8 cellular contexts compared by ENCODE assay signal in the genomic region with DNA sequence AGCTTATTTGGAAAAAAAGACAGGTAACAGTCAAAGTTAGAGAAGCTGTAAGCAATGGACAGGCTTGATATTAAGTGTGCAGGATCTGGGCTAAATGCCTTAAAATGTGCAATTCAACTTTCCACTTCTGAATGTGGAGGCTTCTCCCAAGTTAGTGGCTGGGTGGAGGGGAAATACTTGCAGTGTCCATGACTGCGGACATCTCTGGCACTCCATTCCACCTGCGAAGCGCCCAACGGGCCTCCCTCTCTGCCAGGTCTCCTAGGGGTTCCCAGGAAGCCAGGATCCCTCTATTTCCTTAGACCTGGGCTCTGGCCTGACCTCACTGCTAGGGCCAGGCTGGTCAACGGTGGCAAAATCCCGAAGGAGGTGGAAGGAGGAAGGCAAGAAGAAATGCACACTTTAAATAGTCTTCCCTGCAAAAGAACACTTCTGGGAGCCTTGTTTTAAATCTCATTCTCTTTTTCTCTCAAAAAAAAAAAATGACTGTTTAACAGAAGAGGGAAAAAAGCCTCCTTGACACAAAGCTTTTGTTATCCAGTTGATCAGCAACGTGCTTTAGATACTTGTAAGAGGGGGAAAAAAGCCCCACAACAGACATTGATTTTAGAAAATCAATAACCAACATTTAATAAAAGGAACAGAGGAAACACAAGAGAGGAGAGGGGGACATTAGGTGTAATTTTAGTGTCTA. TPM values are rescaled to one million over a fixed set of nuclear protein-coding genes. Genes with fewer than 3 reads are reported as not detected.
DNase-seq lines count a peak whose midpoint lies in the region; ATAC-seq, FAIRE-seq and TF ChIP-seq lines count a peak whose summit lies in the region.

No MANE protein-coding gene starts in this region.

- dilution Hi-C loops in endothelial cell of umbilical vein (cut with MboI; ENCODE audit: extremely low pct_ligation_motif_present, low sequenced_read_pairs) = loop anchor here (25.0 kb wide), 1 partner anchor 153 kb away; no protein-coding TSS in a partner anchor

- H3K36me3 ChIP-seq in ACC112 (ENCODE audit: insufficient read depth, low read length) (no peaks in the 10 kb centered on the region), endothelial cell of umbilical vein (ENCODE audit: control insufficient read depth in 2 of 2, extremely low read depth in 1 of 2, insufficient read depth in 2 of 2, low read length in 2 of 2) (no peaks in the 10 kb centered on the region)

- no peaks in the 10 kb centered on the region for H3K9me3 Mint-ChIP-seq in nephron progenitor cell

- no peak for DNase-seq in NB4 (ENCODE audit: low read depth)
- DNase-seq in endothelial cell of umbilical vein (ENCODE audit: low read depth, low spot score) = peak; percentile 47
- no peak for DNase-seq in nephron progenitor cell
- DNase-seq in RPMI8226 = no peak
- no peak for DNase-seq in DMS79 (lab: John Stamatoyannopoulos, UW)
- no peak for DNase-seq in GM10266 (ENCODE audit: extremely low spot score)

- peaks cover 38% of the 10 kb centered on the region for H3K4me1 ChIP-seq in ACC112 (ENCODE audit: control insufficient read depth, insufficient read depth, low read length, unreplicated experiment)
- H3K4me1 ChIP-seq in endothelial cell of umbilical vein (ENCODE audit: control insufficient read depth, extremely low read depth, insufficient read depth, low read length) = peaks cover 57% of the 10 kb centered on the region

- CTCF ChIA-PET in endothelial cell of umbilical vein (lab: Charles Lee) = interaction anchor here (0.8 to 1.8 kb wide), 2 partner anchors 183 to 1238 kb away, joined by 3 to 5 read pairs; a partner anchor contains a TSS

- H3K4me1 Mint-ChIP-seq in nephron progenitor cell = peaks cover 59% of the 10 kb centered on the region

- ATAC-seq in HG03565 (IDR thresholded peaks at IDR 0.05; ENCODE audit: unreplicated experiment) = no peak

- H3K27me3 Mint-ChIP-seq in nephron progenitor cell (ENCODE audit: low read depth, poor library complexity) = no peaks in the 10 kb centered on the region

- peak overlapping the region; percentile 93 for H3K4me3 Mint-ChIP-seq in nephron progenitor cell

- intact Hi-C loops in endothelial cell of umbilical vein (cut with micrococcal nuclease) = loop anchor here (1.0 to 10.0 kb wide), 8 partner anchors 56 to 1800 kb away; no protein-coding TSS in a partner anchor

- peak overlapping the region; percentile 99 for H3K9ac ChIP-seq in endothelial cell of umbilical vein (replicated peaks; ENCODE audit: extremely low read depth, insufficient read depth, low read length)

- H3K4me2 ChIP-seq in endothelial cell of umbilical vein (ENCODE audit: insufficient read depth, low read length) = peak overlapping the region; percentile 71

- TF ChIP-seq CTCF in NB4 (IDR thresholded peaks at IDR 0.05; ENCODE audit: low read depth, low read length) (no peak), endothelial cell of umbilical vein (IDR thresholded peaks at IDR 0.05; ENCODE audit: extremely low read depth in 1 of 2, insufficient read depth in 1 of 2, low read depth in 1 of 2, low read length in 2 of 2) (no peak), nephron progenitor cell (IDR thresholded peaks at IDR 0.05) (no peak), GM10266 (IDR thresholded peaks at IDR 0.05; ENCODE audit: control insufficient read depth, insufficient read depth, low read depth, missing control alignments) (no peak)

- no peaks in the 10 kb centered on the region for H3K9me3 ChIP-seq in endothelial cell of umbilical vein (replicated peaks; ENCODE audit: control insufficient read depth, insufficient read depth, low read length)

- peak overlapping the region; percentile 95 for H3K27ac Mint-ChIP-seq in nephron progenitor cell

- H4K20me1 ChIP-seq in endothelial cell of umbilical vein (replicated peaks; ENCODE audit: control insufficient read depth, extremely low read depth, insufficient read depth, low read length) = no peaks in the 10 kb centered on the region

- H2AFZ ChIP-seq in ACC112 (ENCODE audit: low read length, unreplicated experiment) = no peak overlapping the region
- no peak overlapping the region for H2AFZ ChIP-seq in endothelial cell of umbilical vein (ENCODE audit: low read depth, low read length)

- FAIRE-seq in endothelial cell of umbilical vein (lab: Jason Lieb, UNC) = no peak

- H3K27ac ChIP-seq in ACC112 (ENCODE audit: low read depth, low read length) (peak overlapping the region; percentile 91), endothelial cell of umbilical vein (ENCODE audit: insufficient read depth, low read depth, low read length) (peak overlapping the region; percentile 97)

- peaks cover 100% of the 10 kb centered on the region for H3K79me2 ChIP-seq in ACC112 (ENCODE audit: control insufficient read depth, insufficient read depth, low read length, unreplicated experiment)
- peaks cover 92% of the 10 kb centered on the region for H3K79me2 ChIP-seq in endothelial cell of umbilical vein (ENCODE audit: control insufficient read depth, insufficient read depth, low read length)

- H3K36me3 Mint-ChIP-seq in nephron progenitor cell (ENCODE audit: low read depth) = no peaks in the 10 kb centered on the region

- H3K4me3 ChIP-seq in ACC112 (ENCODE audit: low read depth, low read length) (peak overlapping the region; percentile 88), NB4 (ENCODE audit: low read depth, low read length) (peak overlapping the region; percentile 69), endothelial cell of umbilical vein (replicated peaks in 1 of 3; ENCODE audit: insufficient read depth in 1 of 3, low read depth in 1 of 3, low read length in 3 of 3) (peak overlapping the region; percentile 75 to 94 (median 90))

- H3K9me1 ChIP-seq in endothelial cell of umbilical vein (replicated peaks; ENCODE audit: control insufficient read depth, extremely low read depth, insufficient read depth, low read length) = no peaks in the 10 kb centered on the region

- H3K27me3 ChIP-seq in ACC112 (ENCODE audit: insufficient read depth, low read length) = no peaks in the 10 kb centered on the region
- H3K27me3 ChIP-seq in endothelial cell of umbilical vein (ENCODE audit: control insufficient read depth in 2 of 2, insufficient read depth in 2 of 2, low read length in 2 of 2) = no peaks in the 10 kb centered on the region

- BruUV-seq in endothelial cell of umbilical vein (replicated peaks; lab: Mats Ljungman, UMichigan) = TSS peak; percentile 21

- POLR2A ChIA-PET in endothelial cell of umbilical vein (lab: Charles Lee) = interaction anchor here (0.6 kb wide), 1 partner anchor 9 kb away, joined by 3 read pairs; no protein-coding TSS in a partner anchor

- TF ChIP-seq POLR2A in NB4 (IDR thresholded peaks at IDR 0.05; ENCODE audit: extremely low read depth, insufficient read length) (no peak), endothelial cell of umbilical vein (IDR thresholded peaks at IDR 0.05; ENCODE audit: low read depth, low read length) (no peak)

TF ChIP-seq in endothelial cell of umbilical vein, 7 proteins besides CTCF, POLR2A, EP300 and RAD21:
- no peak for TF ChIP-seq JUN (IDR thresholded peaks at IDR 0.05; ENCODE audit: borderline replicate concordance, insufficient read depth, insufficient read length, low read depth)
- no peak for TF ChIP-seq MYC (IDR thresholded peaks at IDR 0.05; ENCODE audit: low read depth, low read length)
- TF ChIP-seq GATA2 (IDR thresholded peaks at IDR 0.05; ENCODE audit: insufficient read depth, insufficient read length, low read depth, low read length) = no peak
- TF ChIP-seq, protein P1, sequence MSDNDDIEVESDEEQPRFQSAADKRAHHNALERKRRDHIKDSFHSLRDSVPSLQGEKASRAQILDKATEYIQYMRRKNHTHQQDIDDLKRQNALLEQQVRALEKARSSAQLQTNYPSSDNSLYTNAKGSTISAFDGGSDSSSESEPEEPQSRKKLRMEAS (IDR thresholded peaks at IDR 0.05; ENCODE audit: insufficient read depth, insufficient read length) = no peak
- no peak for TF ChIP-seq FOS (IDR thresholded peaks at IDR 0.05; ENCODE audit: borderline replicate concordance, insufficient read depth, low read length)
- TF ChIP-seq EZH2 (IDR thresholded peaks at IDR 0.05; ENCODE audit: borderline replicate concordance, low read depth, low read length, severe bottlenecking) = no peak

RNA-seq across cellular contexts. Expression of gene ZEB2, which starts 5.0 kb away (rescaled TPM):
- total RNA-seq in endothelial cell of umbilical vein = 44.5 and 49.6 TPM in 2 replicates
- polyA plus RNA-seq in endothelial cell of umbilical vein = 14.3 and 17.9 TPM in 2 replicates
- 18.9 and 19.3 TPM in 2 replicates for polyA plus RNA-seq in endothelial cell of umbilical vein (2011; cell fraction: cytosol; rRNA removed)
- 55.3 and 66.1 TPM in 2 replicates for polyA plus RNA-seq in endothelial cell of umbilical vein (2011; cell fraction: nucleus; rRNA removed)
- polyA plus RNA-seq in endothelial cell of umbilical vein (2012) = 23.0 and 23.7 TPM in 2 replicates
- 88.6 and 114 TPM in 2 replicates for polyA minus RNA-seq in endothelial cell of umbilical vein
- 3.0 TPM for polyA minus RNA-seq in endothelial cell of umbilical vein (2011; cell fraction: cytosol; rRNA and poly(A)+ RNA removed)
- 218 and 259 TPM in 2 replicates for polyA minus RNA-seq in endothelial cell of umbilical vein (2011; cell fraction: nucleus; rRNA and poly(A)+ RNA removed)
